In genomic region chr2:61898810-61899209, GRCh38 we compare ENCODE assay signal across 9 cellular contexts. TPM values are rescaled to one million over a fixed set of nuclear protein-coding genes. Genes with fewer than 3 reads are reported as not detected.
DNase-seq lines count a peak whose midpoint lies in the region; ATAC-seq, FAIRE-seq and TF ChIP-seq lines count a peak whose summit lies in the region.
"Had no signal": no experiment of that assay in that cellular context is flagged by ENCODE, and none has a peak within 500 bp of the region (broad histone marks: within the 10 kb centered on the region; RNA-seq: fewer than 3 reads in every experiment).

No MANE protein-coding gene starts in this region.

- H3K36me3 ChIP-seq in SU-DHL-6 (ENCODE audit: low read length) (no peaks in the 10 kb centered on the region), HepG2 (replicated peaks in 1 of 2; ENCODE audit: control insufficient read depth in 1 of 2, insufficient read depth in 2 of 2, low read length in 2 of 2) (no peaks in the 10 kb centered on the region), small intestine (ENCODE audit: control insufficient read depth in 2 of 2, insufficient read depth in 2 of 2, low read length in 2 of 2) (no peaks in the 10 kb centered on the region)

- intact Hi-C loops in CD4-positive, alpha-beta T cell (cut with DNase I, micrococcal nuclease) = no loop called here
- intact Hi-C loops in HepG2 (cut with micrococcal nuclease; ENCODE audit: unreplicated experiment) = no loop called here

- in situ Hi-C loops in GM13977 (cut with MboI; ENCODE audit: low pct_unique_long_range_greater_than_20kb, low sequenced_read_pairs, unreplicated experiment) = no loop called here
- in situ Hi-C loops in HepG2 (cut with HindIII; ENCODE audit: extremely low pct_ligation_motif_present, low pct_unique_long_range_greater_than_20kb) = no loop called here

- H3K9me3 Mint-ChIP-seq in CD4-positive, alpha-beta T cell = no peaks in the 10 kb centered on the region

- H3K36me3 Mint-ChIP-seq in CD4-positive, alpha-beta T cell (ENCODE audit: low read depth) = no peaks in the 10 kb centered on the region

- no peaks in the 10 kb centered on the region for H3F3A ChIP-seq in SU-DHL-6 (ENCODE audit: insufficient read depth)

- H2AFZ ChIP-seq in SU-DHL-6 (ENCODE audit: low read depth, low read length, severe bottlenecking) (no peak overlapping the region), HepG2 (ENCODE audit: low read length) (no peak overlapping the region)

- TF ChIP-seq EP300 in HepG2 (IDR thresholded peaks at IDR 0.05; ENCODE audit: low read depth in 2 of 2, low read length in 2 of 2) (no peak), HepG2 (CRISPR knock-in tag; IDR thresholded peaks at IDR 0.05; ENCODE audit: borderline replicate concordance) (no peak)

- FAIRE-seq in HepG2 (lab: Jason Lieb, UNC) = peak; percentile 56
- FAIRE-seq in small intestine (lab: Jason Lieb, UNC) = no peak

- H3K4me1 ChIP-seq in HepG2 (ENCODE audit: insufficient read depth, low read length) (no peaks in the 10 kb centered on the region), small intestine (ENCODE audit: control insufficient read depth in 2 of 2, insufficient read depth in 1 of 2, low read depth in 1 of 2, low read length in 1 of 2) (no peaks in the 10 kb centered on the region)

- no peaks in the 10 kb centered on the region for H3K4me1 Mint-ChIP-seq in CD4-positive, alpha-beta T cell (ENCODE audit: low read depth)

- TF ChIP-seq RAD21 in HepG2 (CRISPR knock-in tag; IDR thresholded peaks at IDR 0.05) = peak; percentile 60; the same call in 1 of the 2 replicates

- H3K9me2 ChIP-seq in SU-DHL-6 (replicated peaks; ENCODE audit: insufficient read depth, low read length) = no peaks in the 10 kb centered on the region

- H3K4me2 ChIP-seq in SU-DHL-6 (ENCODE audit: low read depth, low read length, poor library complexity, severe bottlenecking) (no peak overlapping the region), HepG2 (ENCODE audit: low read depth, low read length) (no peak overlapping the region)

- H3K9ac ChIP-seq in SU-DHL-6 (ENCODE audit: low read length) (no peak overlapping the region), HepG2 (ENCODE audit: insufficient read depth, low read depth, low read length) (no peak overlapping the region)

- 5% methylated on average over 2 of the region's 2 CpGs for WGBS in HepG2 (ENCODE audit: low lambda C conversion rate)
- 11 to 30% (median 16%) methylated on average over 2 of the region's 2 CpGs for WGBS in small intestine, 3 donors

- DNase-seq in CD4-positive, alpha-beta T cell = no peak
- DNase-seq in GM13977 (ENCODE audit: low spot score) (no peak), HepG2 (ENCODE audit: low spot score) (peak; percentile 46), NCI-H1436 (lab: John Stamatoyannopoulos, UW) (no peak), small intestine (no peak)
- DNase-seq: glutamatergic neuron; stimulated activated CD4-positive, alpha-beta T cell treated with anti-CD3 and anti-CD28 coated beads, Interleukin-4, amount 100 ng/mL, for 24 hours had no signal

- H3K4me3 ChIP-seq in SU-DHL-6 (ENCODE audit: insufficient read depth, low read length, poor library complexity, severe bottlenecking) = no peak overlapping the region
- no peak overlapping the region for H3K4me3 ChIP-seq in HepG2 (replicated peaks in 1 of 3; ENCODE audit: insufficient read depth in 1 of 3, low read depth in 2 of 3, low read length in 3 of 3)
- H3K4me3 ChIP-seq in small intestine (ENCODE audit: low read depth in 1 of 2, low read length in 2 of 2) = no peak overlapping the region

- BruUV-seq in HepG2 (replicated peaks; lab: Mats Ljungman, UMichigan) = no TSS peak

- CTCF ChIA-PET in CD4-positive, alpha-beta T cell (lab: Charles Lee) = interaction anchor here (0.6 kb wide), 2 partner anchors 12 to 131 kb away, joined by 3 read pairs; no protein-coding TSS in a partner anchor
- CTCF ChIA-PET in HepG2 (lab: Yijun Ruan, JAX; ENCODE audit: low intra/inter-chr PET ratio, low total read pairs) = no interaction called here

- no peak overlapping the region for H3K4me3 Mint-ChIP-seq in CD4-positive, alpha-beta T cell

- peak; percentile 28 for TF ChIP-seq CTCF in CD4-positive, alpha-beta T cell (IDR thresholded peaks at IDR 0.05)
- TF ChIP-seq CTCF in GM13977 (IDR thresholded peaks at IDR 0.05; ENCODE audit: extremely low read depth, insufficient read depth, missing control alignments) = peak; percentile 53
- peak; percentile 45 for TF ChIP-seq CTCF in SU-DHL-6 (IDR thresholded peaks at IDR 0.05; ENCODE audit: insufficient read depth, low read length, poor library complexity, severe bottlenecking)
- peak; percentile 73 for TF ChIP-seq CTCF in HepG2 (CRISPR knock-in tag; IDR thresholded peaks at IDR 0.05)

- no peaks in the 10 kb centered on the region for H3K79me2 ChIP-seq in SU-DHL-6 (ENCODE audit: insufficient read depth, low read length)
- no peaks in the 10 kb centered on the region for H3K79me2 ChIP-seq in HepG2 (ENCODE audit: insufficient read depth, low read length)

- H3K27ac Mint-ChIP-seq in CD4-positive, alpha-beta T cell = no peak overlapping the region

- POLR2A ChIA-PET in CD4-positive, alpha-beta T cell (lab: Charles Lee) = interaction anchor here (0.6 kb wide), 1 partner anchor 768 kb away, joined by 4 read pairs; no protein-coding TSS in a partner anchor
- POLR2A ChIA-PET in HepG2 (lab: Yijun Ruan, JAX) = no interaction called here

- TF ChIP-seq POLR2A in HepG2 (IDR thresholded peaks at IDR 0.05; ENCODE audit: insufficient read depth in 1 of 2, low read depth in 2 of 2, low read length in 2 of 2) = no peak

- H4K20me1 ChIP-seq in SU-DHL-6 (ENCODE audit: low read depth, low read length) (no peaks in the 10 kb centered on the region), HepG2 (ENCODE audit: insufficient read depth, low read length) (no peaks in the 10 kb centered on the region)

- H3K27ac ChIP-seq in CD4-positive, alpha-beta T cell (ENCODE audit: low read depth, low read length) = no peak overlapping the region
- H3K27ac ChIP-seq in SU-DHL-6 (ENCODE audit: low read depth, low read length) = no peak overlapping the region
- no peak overlapping the region for H3K27ac ChIP-seq in HepG2 (ENCODE audit: extremely low read length, insufficient read depth, low read length)
- H3K27ac ChIP-seq in small intestine (ENCODE audit: low read depth in 1 of 2, low read length in 1 of 2) = no peak overlapping the region

- H3K9me3 ChIP-seq in CD4-positive, alpha-beta T cell (ENCODE audit: control insufficient read depth, low read length) = no peaks in the 10 kb centered on the region
- no peaks in the 10 kb centered on the region for H3K9me3 ChIP-seq in SU-DHL-6 (ENCODE audit: insufficient read depth, low read length)
- no peaks in the 10 kb centered on the region for H3K9me3 ChIP-seq in HepG2 (ENCODE audit: low read length)
- no peaks in the 10 kb centered on the region for H3K9me3 ChIP-seq in small intestine (ENCODE audit: control insufficient read depth, low read depth)

- no peaks in the 10 kb centered on the region for H3K27me3 ChIP-seq in CD4-positive, alpha-beta T cell (ENCODE audit: control insufficient read depth, insufficient read depth, low read length)
- H3K27me3 ChIP-seq in SU-DHL-6 (ENCODE audit: low read length) = no peaks in the 10 kb centered on the region
- no peaks in the 10 kb centered on the region; a peak in 2 of 5 replicates for H3K27me3 ChIP-seq in HepG2 (ENCODE audit: control insufficient read depth in 1 of 2, insufficient read depth in 2 of 2, low read length in 2 of 2)
- no peaks in the 10 kb centered on the region for H3K27me3 ChIP-seq in small intestine (ENCODE audit: control insufficient read depth in 2 of 2, insufficient read depth in 2 of 2, low read length in 2 of 2)

- H3K27me3 Mint-ChIP-seq in CD4-positive, alpha-beta T cell = no peaks in the 10 kb centered on the region

- ATAC-seq in CD4-positive, alpha-beta T cell (ENCODE audit: poor library complexity) = peak; percentile 32
- ATAC-seq in HepG2 = peak; percentile 83
- ATAC-seq in HG03039 (IDR thresholded peaks at IDR 0.05; ENCODE audit: unreplicated experiment) = no peak

RNA-seq across cellular contexts. Expression of gene COMMD1, which starts 6.7 kb away (rescaled TPM):
- total RNA-seq in CD4-positive, alpha-beta T cell = 10 to 100 TPM; 11.5 to 13.2 TPM
- total RNA-seq in HepG2 (2016; rRNA removed; fragmentation: Illumina TruSeq; extraction: Trizol) = 105 and 125 TPM in 2 replicates
- total RNA-seq in HepG2 (2016; cell fraction: cytosol; rRNA removed; fragmentation: Illumina TruSeq; extraction: Trizol; ENCODE audit: low read depth) = 137 and 165 TPM in 2 replicates
- 102 and 125 TPM in 2 replicates for total RNA-seq in HepG2 (2016; cell fraction: insoluble cytoplasmic fraction; rRNA removed; fragmentation: Illumina TruSeq; extraction: Trizol)
- total RNA-seq in HepG2 (2016; cell fraction: membrane; rRNA removed; fragmentation: Illumina TruSeq; extraction: Trizol) = 133 and 151 TPM in 2 replicates
- total RNA-seq in HepG2 (2016; cell fraction: nucleus; rRNA removed; fragmentation: Illumina TruSeq; extraction: Trizol) = 41.5 and 44.9 TPM in 2 replicates
- polyA plus RNA-seq in HepG2 (2011; rRNA removed) (22.8 and 25.7 TPM in 2 replicates), small intestine (10 to 100 TPM; 29.1 to 45.4 (median 40.0) TPM)
- polyA plus RNA-seq in HepG2 (2011; cell fraction: cytosol; rRNA removed) = 25.9 and 29.9 TPM in 2 replicates
- 12.0 and 12.6 TPM in 2 replicates for polyA plus RNA-seq in HepG2 (2011; cell fraction: nucleus; rRNA removed)
- polyA plus RNA-seq in HepG2 (2012) = 35.6 and 38.0 TPM in 2 replicates
- polyA plus RNA-seq in HepG2 (2016; cell fraction: cytosol; fragmentation: Illumina TruSeq; extraction: Trizol; ENCODE audit: low read depth) = 146 and 159 TPM in 2 replicates
- polyA plus RNA-seq in HepG2 (2016; cell fraction: insoluble cytoplasmic fraction; fragmentation: Illumina TruSeq; extraction: Trizol; ENCODE audit: low read depth) = 125 and 128 TPM in 2 replicates
- 113 and 115 TPM in 2 replicates for polyA plus RNA-seq in HepG2 (2016; cell fraction: membrane; fragmentation: Illumina TruSeq; extraction: Trizol; ENCODE audit: low read depth)
- 57.4 and 59.6 TPM in 2 replicates for polyA plus RNA-seq in HepG2 (2016; cell fraction: nucleus; fragmentation: Illumina TruSeq; extraction: Trizol; ENCODE audit: insufficient read depth, low read depth)
- polyA minus RNA-seq in HepG2 (2011; rRNA and poly(A)+ RNA removed; ENCODE audit: low replicate concordance) = 9.1 and 10.7 TPM in 2 replicates
- 8.6 and 9.5 TPM in 2 replicates for polyA minus RNA-seq in HepG2 (2011; cell fraction: cytosol; rRNA and poly(A)+ RNA removed)
- 14.5 and 17.4 TPM in 2 replicates for polyA minus RNA-seq in HepG2 (2011; cell fraction: nucleus; rRNA and poly(A)+ RNA removed)

RNA-seq across cellular contexts. Expression of gene CCT4, which starts 10.4 kb away (rescaled TPM):
- 100 to 1,000 TPM; 100 to 114 TPM for total RNA-seq in CD4-positive, alpha-beta T cell
- 340 and 437 TPM in 2 replicates for total RNA-seq in HepG2 (2016; rRNA removed; fragmentation: Illumina TruSeq; extraction: Trizol)
- 104 and 110 TPM in 2 replicates for total RNA-seq in HepG2 (2016; cell fraction: cytosol; rRNA removed; fragmentation: Illumina TruSeq; extraction: Trizol; ENCODE audit: low read depth)
- total RNA-seq in HepG2 (2016; cell fraction: insoluble cytoplasmic fraction; rRNA removed; fragmentation: Illumina TruSeq; extraction: Trizol) = 333 and 424 TPM in 2 replicates
- 151 and 155 TPM in 2 replicates for total RNA-seq in HepG2 (2016; cell fraction: membrane; rRNA removed; fragmentation: Illumina TruSeq; extraction: Trizol)
- total RNA-seq in HepG2 (2016; cell fraction: nucleus; rRNA removed; fragmentation: Illumina TruSeq; extraction: Trizol) = 146 and 161 TPM in 2 replicates
- polyA plus RNA-seq in HepG2 (2011; rRNA removed) (107 and 138 TPM in 2 replicates), small intestine (100 to 1,000 TPM in 1 of 3 donors, 10 to 100 TPM in 2; 36.9 to 115 (median 37.0) TPM)
- polyA plus RNA-seq in HepG2 (2011; cell fraction: cytosol; rRNA removed) = 82.8 and 109 TPM in 2 replicates
- 37.1 and 40.4 TPM in 2 replicates for polyA plus RNA-seq in HepG2 (2011; cell fraction: nucleus; rRNA removed)
- 213 and 256 TPM in 2 replicates for polyA plus RNA-seq in HepG2 (2012)
- polyA plus RNA-seq in HepG2 (2016; cell fraction: cytosol; fragmentation: Illumina TruSeq; extraction: Trizol; ENCODE audit: low read depth) = 49.7 and 50.6 TPM in 2 replicates
- polyA plus RNA-seq in HepG2 (2016; cell fraction: insoluble cytoplasmic fraction; fragmentation: Illumina TruSeq; extraction: Trizol; ENCODE audit: low read depth) = 353 and 356 TPM in 2 replicates
- polyA plus RNA-seq in HepG2 (2016; cell fraction: membrane; fragmentation: Illumina TruSeq; extraction: Trizol; ENCODE audit: low read depth) = 70.7 and 79.2 TPM in 2 replicates
- 148 and 151 TPM in 2 replicates for polyA plus RNA-seq in HepG2 (2016; cell fraction: nucleus; fragmentation: Illumina TruSeq; extraction: Trizol; ENCODE audit: insufficient read depth, low read depth)
- 71.9 and 75.3 TPM in 2 replicates for polyA minus RNA-seq in HepG2 (2011; rRNA and poly(A)+ RNA removed; ENCODE audit: low replicate concordance)
- 132 and 133 TPM in 2 replicates for polyA minus RNA-seq in HepG2 (2011; cell fraction: cytosol; rRNA and poly(A)+ RNA removed)
- polyA minus RNA-seq in HepG2 (2011; cell fraction: nucleus; rRNA and poly(A)+ RNA removed) = 81.9 and 92.7 TPM in 2 replicates

RNA-seq across cellular contexts. Expression of gene FAM161A, which starts 45.0 kb away (rescaled TPM):
- total RNA-seq in CD4-positive, alpha-beta T cell = 1 to 10 TPM in 1 of 2 experiments, under 1 TPM in 1; 0.91 to 1.0 TPM
- total RNA-seq in HepG2 (2016; rRNA removed; fragmentation: Illumina TruSeq; extraction: Trizol) = 3.4 and 5.0 TPM in 2 replicates
- total RNA-seq in HepG2 (2016; cell fraction: cytosol; rRNA removed; fragmentation: Illumina TruSeq; extraction: Trizol; ENCODE audit: low read depth) = 0.81 and 1.1 TPM in 2 replicates
- total RNA-seq in HepG2 (2016; cell fraction: insoluble cytoplasmic fraction; rRNA removed; fragmentation: Illumina TruSeq; extraction: Trizol) = 3.5 and 5.4 TPM in 2 replicates
- 2.5 and 2.7 TPM in 2 replicates for total RNA-seq in HepG2 (2016; cell fraction: membrane; rRNA removed; fragmentation: Illumina TruSeq; extraction: Trizol)
- total RNA-seq in HepG2 (2016; cell fraction: nucleus; rRNA removed; fragmentation: Illumina TruSeq; extraction: Trizol) = 5.8 and 7.4 TPM in 2 replicates
- polyA plus RNA-seq in HepG2 (2011; rRNA removed) = 1.8 and 2.7 TPM in 2 replicates
- 0.50 and 0.65 TPM in 2 replicates for polyA plus RNA-seq in HepG2 (2011; cell fraction: cytosol; rRNA removed)
- polyA plus RNA-seq in HepG2 (2011; cell fraction: nucleus; rRNA removed) = 2.8 and 3.2 TPM in 2 replicates
- 2.5 and 3.3 TPM in 2 replicates for polyA plus RNA-seq in HepG2 (2012)
- polyA plus RNA-seq in HepG2 (2016; cell fraction: cytosol; fragmentation: Illumina TruSeq; extraction: Trizol; ENCODE audit: low read depth) = 0.29 and 0.33 TPM in 2 replicates
- polyA plus RNA-seq in HepG2 (2016; cell fraction: insoluble cytoplasmic fraction; fragmentation: Illumina TruSeq; extraction: Trizol; ENCODE audit: low read depth) = 6.6 and 9.6 TPM in 2 replicates
- polyA plus RNA-seq in HepG2 (2016; cell fraction: membrane; fragmentation: Illumina TruSeq; extraction: Trizol; ENCODE audit: low read depth) = 1.2 TPM in 2 replicates
- polyA plus RNA-seq in HepG2 (2016; cell fraction: nucleus; fragmentation: Illumina TruSeq; extraction: Trizol; ENCODE audit: insufficient read depth, low read depth) = 19.9 and 20.4 TPM in 2 replicates
- 0.64 and 1.3 TPM in 2 replicates for polyA minus RNA-seq in HepG2 (2011; rRNA and poly(A)+ RNA removed; ENCODE audit: low replicate concordance)
- polyA minus RNA-seq in HepG2 (2011; cell fraction: cytosol; rRNA and poly(A)+ RNA removed) = 0.70 and 0.89 TPM in 2 replicates
- polyA minus RNA-seq in HepG2 (2011; cell fraction: nucleus; rRNA and poly(A)+ RNA removed) = 5.8 TPM in 2 replicates
- under 1 TPM; 0.22 to 0.95 (median 0.54) TPM for polyA plus RNA-seq in small intestine
